15 cellular contexts compared by ENCODE assay signal in genomic region chr10:56318816-56319215, GRCh38. TPM values are rescaled to one million over a fixed set of nuclear protein-coding genes. Genes with fewer than 3 reads are reported as not detected.
DNase-seq lines count a peak whose midpoint lies in the region; ATAC-seq and TF ChIP-seq lines count a peak whose summit lies in the region.
"Had no signal": no experiment of that assay in that cellular context is flagged by ENCODE, and none has a peak within 500 bp of the region (broad histone marks: within the 10 kb centered on the region; RNA-seq: fewer than 3 reads in every experiment).

No MANE protein-coding gene starts in this region.

- no peaks in the 10 kb centered on the region for H3K79me1 ChIP-seq in H9 (ENCODE audit: insufficient read depth, low read depth, low read length, poor library complexity, severe bottlenecking)

- no peaks in the 10 kb centered on the region for H3K4me1 Mint-ChIP-seq in H9
- H3K4me1 Mint-ChIP-seq in activated naive CD8-positive, alpha-beta T cell treated with anti-CD3 and anti-CD28 coated beads for 36 hours, result no peaks in the 10 kb centered on the region
- H3K4me1 Mint-ChIP-seq: CD4-positive, CD25-positive, alpha-beta regulatory T cell; GM23338; immature natural killer cell had no signal

- H3T11ph ChIP-seq in H9 (ENCODE audit: low read length), result no peak overlapping the region

- H3K56ac ChIP-seq in H9 (ENCODE audit: insufficient read length, low read depth, low read length), result no peak overlapping the region

- no peak overlapping the region for H3K4me3 Mint-ChIP-seq in H9
- no peak overlapping the region for H3K4me3 Mint-ChIP-seq in activated naive CD8-positive, alpha-beta T cell treated with anti-CD3 and anti-CD28 coated beads for 36 hours
- H3K4me3 Mint-ChIP-seq: CD4-positive, CD25-positive, alpha-beta regulatory T cell; GM23338; immature natural killer cell had no signal

- H3K14ac ChIP-seq in H9 (ENCODE audit: insufficient read depth, low read length), result no peak overlapping the region

- H3K27me3 ChIP-seq in H9 (ENCODE audit: insufficient read depth, low read length), result no peaks in the 10 kb centered on the region
- H3K27me3 ChIP-seq: adrenal gland had no signal

- ATAC-seq in GM19023 (IDR thresholded peaks at IDR 0.05; ENCODE audit: unreplicated experiment) (peak; percentile 50), GM21723 (IDR thresholded peaks at IDR 0.05; ENCODE audit: unreplicated experiment) (peak; percentile 32), HG03108 (IDR thresholded peaks at IDR 0.05; ENCODE audit: unreplicated experiment) (peak; percentile 5)
- ATAC-seq: GM23338, HepG2, Panc1 had no signal

- no peak overlapping the region for H3K23ac ChIP-seq in H9 (ENCODE audit: insufficient read length, low read depth, low read length)

- peaks cover 6 to 13% of the 10 kb centered on the region in 2 experiments; a peak in 3 of 5 replicates for H3K9me3 Mint-ChIP-seq in H9
- no peaks in the 10 kb centered on the region for H3K9me3 Mint-ChIP-seq in activated naive CD8-positive, alpha-beta T cell treated with anti-CD3 and anti-CD28 coated beads for 36 hours

- no peak overlapping the region for H4K91ac ChIP-seq in H9 (ENCODE audit: insufficient read length, low read depth, low read length)

- no peak overlapping the region for H2BK120ac ChIP-seq in H9 (ENCODE audit: low read depth, low read length, poor library complexity, severe bottlenecking)

- no peak for TF ChIP-seq CTCF in H9 (conservative IDR thresholded peaks at IDR 0.05)

- WGBS in H9 (ENCODE audit: extremely low coverage, insufficient read length, low lambda C conversion rate), result no CpG with 5 or more reads among the region's 2 CpGs

- H3K18ac ChIP-seq in H9 (ENCODE audit: insufficient read length, low read depth, low read length), result no peak overlapping the region

- no peak overlapping the region for H2AK5ac ChIP-seq in H9 (ENCODE audit: insufficient read length, low read length)

- no peak overlapping the region for H4K8ac ChIP-seq in H9 (replicated peaks; ENCODE audit: insufficient read length, low read depth, low read length)

- no peak overlapping the region for H2BK20ac ChIP-seq in H9 (ENCODE audit: low read depth, low read length, poor library complexity, severe bottlenecking)

- no peak overlapping the region for H2BK5ac ChIP-seq in H9 (ENCODE audit: insufficient read length, low read length)

- no peak overlapping the region for H2AFZ ChIP-seq in H9 (ENCODE audit: low read length)
- H2AFZ ChIP-seq: GM23338 had no signal

- no peak overlapping the region for H2BK12ac ChIP-seq in H9 (ENCODE audit: insufficient read length, low read depth, low read length)

- no peaks in the 10 kb centered on the region for H3K27me3 Mint-ChIP-seq in H9 (ENCODE audit: low read depth)
- no peaks in the 10 kb centered on the region for H3K27me3 Mint-ChIP-seq in activated naive CD8-positive, alpha-beta T cell treated with anti-CD3 and anti-CD28 coated beads for 36 hours

- H3K9ac ChIP-seq in H9 (ENCODE audit: extremely low read depth, insufficient read length, low read length), result no peak overlapping the region

- H2BK15ac ChIP-seq in H9 (ENCODE audit: low read depth, low read length), result no peak overlapping the region

- H3K79me2 ChIP-seq in H9 (ENCODE audit: insufficient read depth, low read length), result no peaks in the 10 kb centered on the region

- H3K27ac Mint-ChIP-seq in H9, result no peak overlapping the region
- H3K27ac Mint-ChIP-seq in activated naive CD8-positive, alpha-beta T cell treated with anti-CD3 and anti-CD28 coated beads for 36 hours, result no peak overlapping the region
- H3K27ac Mint-ChIP-seq: CD4-positive, CD25-positive, alpha-beta regulatory T cell; GM23338; immature natural killer cell had no signal

- peaks cover 0 to 7% (median 2%) of the 10 kb centered on the region in 3 experiments; a peak in 1 of 7 replicates for H3K36me3 Mint-ChIP-seq in H9 (ENCODE audit: insufficient read depth in 1 of 3, low read depth in 3 of 3)
- H3K36me3 Mint-ChIP-seq in activated naive CD8-positive, alpha-beta T cell treated with anti-CD3 and anti-CD28 coated beads for 36 hours, result no peaks in the 10 kb centered on the region
- H3K36me3 Mint-ChIP-seq: CD4-positive, CD25-positive, alpha-beta regulatory T cell; immature natural killer cell had no signal

- H3K27ac ChIP-seq in H9 (ENCODE audit: insufficient read length, low read depth, low read length), result no peak overlapping the region
- H3K27ac ChIP-seq: adrenal gland had no signal

- no peak overlapping the region for H3K4ac ChIP-seq in H9 (ENCODE audit: low read depth, low read length)

- no peak overlapping the region for H3K4me2 ChIP-seq in H9 (ENCODE audit: insufficient read depth, insufficient read length, low read length)
- H3K4me2 ChIP-seq: GM23338 had no signal

- DNase-seq in NCI-H748 treated with DMSO at 0.1 percent for 48 hours (lab: John Stamatoyannopoulos, UW), result peak; percentile 61
- DNase-seq in H9, result no peak
- no peak for DNase-seq in SHP77 (lab: John Stamatoyannopoulos, UW)
- no peak for DNase-seq in NCI-H1092 treated with DMSO at 0.1 percent for 48 hours (lab: John Stamatoyannopoulos, UW)
- DNase-seq in activated naive CD8-positive, alpha-beta T cell treated with anti-CD3 and anti-CD28 coated beads for 36 hours, result no peak
- DNase-seq: adrenal gland; CD4-positive, CD25-positive, alpha-beta regulatory T cell; dermis blood vessel endothelial cell; immature natural killer cell had no signal

- no peaks in the 10 kb centered on the region for H3K4me1 ChIP-seq in H9 (ENCODE audit: insufficient read depth, low read length)
- H3K4me1 ChIP-seq: adrenal gland had no signal

- H3K23me2 ChIP-seq in H9 (ENCODE audit: insufficient read length, low read depth, low read length, poor library complexity, severe bottlenecking), result no peaks in the 10 kb centered on the region

- no peaks in the 10 kb centered on the region for H4K20me1 ChIP-seq in H9 (ENCODE audit: control insufficient read depth, insufficient read depth, insufficient read length)

- no peak overlapping the region for H4K5ac ChIP-seq in H9 (ENCODE audit: insufficient read length, low read depth, low read length)

- H3K9me3 ChIP-seq in H9 (ENCODE audit: control insufficient read depth, low read depth, low read length), result no peaks in the 10 kb centered on the region
- H3K9me3 ChIP-seq: adrenal gland had no signal

RNA-seq across cellular contexts. Expression of gene ZWINT, which starts 42.2 kb away (rescaled TPM):
- total RNA-seq in H9 (2021), result 99.1 and 101 TPM in 2 replicates
- total RNA-seq in activated naive CD8-positive, alpha-beta T cell treated with anti-CD3 and anti-CD28 coated beads for 36 hours, result 100 to 1,000 TPM; 123 to 130 TPM
